12 cellular contexts compared by ENCODE assay signal in genomic region chr1:50424940-50425375, GRCh38. TPM values are rescaled to one million over a fixed set of nuclear protein-coding genes. Genes with fewer than 3 reads are reported as not detected.
DNase-seq lines count a peak whose midpoint lies in the region; ATAC-seq and TF ChIP-seq lines count a peak whose summit lies in the region.
"Had no signal": no experiment of that assay in that cellular context is flagged by ENCODE, and none has a peak within 500 bp of the region (broad histone marks: within the 10 kb centered on the region; RNA-seq: fewer than 3 reads in every experiment).

No MANE protein-coding gene starts in this region.

- peak overlapping the region in 3 of 4 donors; percentile 33 to 44 (median 43) for H3K4me3 ChIP-seq in stomach

- no peak for TF ChIP-seq CTCF in stomach (IDR thresholded peaks at IDR 0.05)

- peaks cover 51 to 82% (median 67%) of the 10 kb centered on the region in 4 donors for H3K4me1 ChIP-seq in stomach

- no peak for DNase-seq in activated T-cell treated with anti-CD3 and anti-CD28 coated beads, Interleukin-2, amount 50 U/mL, for 24 hours
- no peak for DNase-seq in activated T-cell treated with anti-CD3 and anti-CD28 coated beads, Interleukin-2, amount 50 U/mL, for 1 hour
- DNase-seq in activated naive CD8-positive, alpha-beta T cell treated with anti-CD3 and anti-CD28 coated beads for 36 hours = no peak
- DNase-seq in left kidney (ENCODE audit: low read depth, low spot score) (peak; percentile 34), stomach (no peak), NCI-H146 (lab: John Stamatoyannopoulos, UW) (no peak), COLO829 (ENCODE audit: low spot score) (no peak)
- DNase-seq: hypothalamus; NCI-H345; stimulated activated CD4-positive, alpha-beta T cell treated with anti-CD3 and anti-CD28 coated beads, Interleukin-2, amount 100 ng/mL, for 48 hours had no signal

- H3K27me3 ChIP-seq in stomach = peaks cover 70 to 100% (median 99%) of the 10 kb centered on the region in 3 donors

- no peak for TF ChIP-seq POLR2A in stomach (IDR thresholded peaks at IDR 0.05)

- 9 to 15% (median 14%) methylated on average over 34 to 35 of the region's 35 CpGs for WGBS in stomach, 5 donors

- no peak for TF ChIP-seq EP300 in stomach (IDR thresholded peaks at IDR 0.05)

- peaks cover 0 to 13% (median 0%) of the 10 kb centered on the region in 4 donors for H3K9me3 ChIP-seq in stomach

- H3K36me3 Mint-ChIP-seq in activated T-cell treated with anti-CD3 and anti-CD28 coated beads, Interleukin-2, amount 50 U/mL, for 24 hours (ENCODE audit: low read depth) = no peaks in the 10 kb centered on the region
- no peaks in the 10 kb centered on the region for H3K36me3 Mint-ChIP-seq in activated naive CD8-positive, alpha-beta T cell treated with anti-CD3 and anti-CD28 coated beads for 36 hours

- H3K36me3 ChIP-seq in stomach = no peaks in the 10 kb centered on the region

- H3K27ac Mint-ChIP-seq in activated T-cell treated with anti-CD3 and anti-CD28 coated beads, Interleukin-2, amount 50 U/mL, for 24 hours = no peak overlapping the region
- H3K27ac Mint-ChIP-seq in activated naive CD8-positive, alpha-beta T cell treated with anti-CD3 and anti-CD28 coated beads for 36 hours = no peak overlapping the region

- H3K9me3 Mint-ChIP-seq in activated T-cell treated with anti-CD3 and anti-CD28 coated beads, Interleukin-2, amount 50 U/mL, for 24 hours = no peaks in the 10 kb centered on the region
- H3K9me3 Mint-ChIP-seq in activated naive CD8-positive, alpha-beta T cell treated with anti-CD3 and anti-CD28 coated beads for 36 hours = no peaks in the 10 kb centered on the region

- H3K4me3 Mint-ChIP-seq in activated T-cell treated with anti-CD3 and anti-CD28 coated beads, Interleukin-2, amount 50 U/mL, for 24 hours = peak overlapping the region; percentile 70
- H3K4me3 Mint-ChIP-seq in activated naive CD8-positive, alpha-beta T cell treated with anti-CD3 and anti-CD28 coated beads for 36 hours = peak overlapping the region; percentile 77

- intact Hi-C loops in stomach (cut with DNase I; ENCODE audit: low total_unique reads) = no loop called here

- H3K4me1 Mint-ChIP-seq in activated T-cell treated with anti-CD3 and anti-CD28 coated beads, Interleukin-2, amount 50 U/mL, for 24 hours (ENCODE audit: low read depth) = peaks cover 57% of the 10 kb centered on the region
- H3K4me1 Mint-ChIP-seq in activated naive CD8-positive, alpha-beta T cell treated with anti-CD3 and anti-CD28 coated beads for 36 hours = peaks cover 51% of the 10 kb centered on the region

- no peak overlapping the region for H3K27ac ChIP-seq in stomach

- peaks cover 91% of the 10 kb centered on the region for H3K27me3 Mint-ChIP-seq in activated T-cell treated with anti-CD3 and anti-CD28 coated beads, Interleukin-2, amount 50 U/mL, for 24 hours
- peaks cover 96% of the 10 kb centered on the region for H3K27me3 Mint-ChIP-seq in activated naive CD8-positive, alpha-beta T cell treated with anti-CD3 and anti-CD28 coated beads for 36 hours

- no peak for ATAC-seq in GM18870 (IDR thresholded peaks at IDR 0.05; ENCODE audit: unreplicated experiment)

RNA-seq across cellular contexts. Expression of gene DMRTA2, which starts 1.7 kb away (rescaled TPM):
- under 1 TPM in 1 of 2 experiments, not detected in 1; 0.08 TPM for total RNA-seq in activated naive CD8-positive, alpha-beta T cell treated with anti-CD3 and anti-CD28 coated beads for 36 hours
- under 1 TPM in 1 of 5 donors, not detected in 4; 0.18 TPM for total RNA-seq in stomach
- polyA plus RNA-seq in stomach = 1 to 10 TPM in 1 of 3 donors, not detected in 2; 1.6 TPM
- total RNA-seq: dermis microvascular lymphatic vessel endothelial cell had no signal
